Comparison of ENCODE assay signal across 1 cellular context in the genomic region with DNA sequence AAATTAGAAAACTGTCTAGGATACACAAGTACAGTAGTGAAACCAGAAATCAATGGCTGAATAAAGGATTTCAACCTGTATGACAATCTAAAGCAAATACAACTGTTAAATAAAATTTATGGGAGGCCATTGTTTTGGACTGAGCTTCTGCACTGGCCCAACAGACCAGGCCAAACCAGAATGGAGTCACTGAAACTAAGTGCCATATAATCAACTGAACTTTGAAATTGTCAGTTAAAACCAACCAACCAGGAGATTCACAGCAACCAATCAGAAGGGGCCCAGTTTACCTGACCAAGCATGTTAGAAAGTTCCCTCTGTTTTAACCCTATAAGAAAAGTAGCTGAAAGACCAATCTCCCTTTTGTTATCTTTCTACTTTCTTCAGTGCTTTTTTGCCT.
TF ChIP-seq lines count a peak whose summit lies in the region.

No MANE protein-coding gene starts in this region.

TF ChIP-seq in GM23338, 12 proteins besides CTCF, POLR2A, EP300 and RAD21 (continued from another document):
- TF ChIP-seq, protein P1, sequence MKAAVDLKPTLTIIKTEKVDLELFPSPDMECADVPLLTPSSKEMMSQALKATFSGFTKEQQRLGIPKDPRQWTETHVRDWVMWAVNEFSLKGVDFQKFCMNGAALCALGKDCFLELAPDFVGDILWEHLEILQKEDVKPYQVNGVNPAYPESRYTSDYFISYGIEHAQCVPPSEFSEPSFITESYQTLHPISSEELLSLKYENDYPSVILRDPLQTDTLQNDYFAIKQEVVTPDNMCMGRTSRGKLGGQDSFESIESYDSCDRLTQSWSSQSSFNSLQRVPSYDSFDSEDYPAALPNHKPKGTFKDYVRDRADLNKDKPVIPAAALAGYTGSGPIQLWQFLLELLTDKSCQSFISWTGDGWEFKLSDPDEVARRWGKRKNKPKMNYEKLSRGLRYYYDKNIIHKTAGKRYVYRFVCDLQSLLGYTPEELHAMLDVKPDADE (IDR thresholded peaks at IDR 0.05), result no peak
- TF ChIP-seq ZNF114 (CRISPR knock-in tag; IDR thresholded peaks at IDR 0.05), result no peak
- TF ChIP-seq STAT1 (IDR thresholded peaks at IDR 0.05; ENCODE audit: unreplicated experiment), result no peak
- TF ChIP-seq EZH2 (IDR thresholded peaks at IDR 0.05; ENCODE audit: low read depth, unreplicated experiment), result no peak
- TF ChIP-seq NANOG (IDR thresholded peaks at IDR 0.05; ENCODE audit: borderline replicate concordance), result no peak
